Comparison of ENCODE assay signal across 8 cellular contexts in genomic region chr16:49528035-49528434, GRCh38.
DNase-seq lines count a peak whose midpoint lies in the region; ATAC-seq, FAIRE-seq and TF ChIP-seq lines count a peak whose summit lies in the region.

No MANE protein-coding gene starts in this region.

- H3K27me3 Mint-ChIP-seq in activated T-cell treated with anti-CD3 and anti-CD28 coated beads, Interleukin-2, amount 50 U/mL, for 72 hours (ENCODE audit: low read depth) = no peaks in the 10 kb centered on the region
- H3K27me3 Mint-ChIP-seq in immature natural killer cell (ENCODE audit: low read depth in 3 of 3) = peaks cover 2 to 9% (median 2%) of the 10 kb centered on the region in 3 donors
- H3K27me3 Mint-ChIP-seq in stimulated activated naive B cell treated with anti-CD40 and anti-IgM and Interleukin-4, amounts not matched to agents 10 μg/mL and 1 μg/mL and 100 μg/mL, for 72 hours = peaks cover 28 to 47% of the 10 kb centered on the region in 2 donors

- FAIRE-seq in small intestine (lab: Jason Lieb, UNC) = no peak

- peaks cover 8% of the 10 kb centered on the region; the same call in 1 of the 2 replicates for H3K36me3 ChIP-seq in HUES6 (ENCODE audit: control insufficient read depth, insufficient read depth, low read length)
- H3K36me3 ChIP-seq in small intestine (ENCODE audit: control insufficient read depth in 2 of 2, insufficient read depth in 2 of 2, low read length in 2 of 2) = no peaks in the 10 kb centered on the region

- H3K4me1 ChIP-seq in HUES6 (ENCODE audit: control insufficient read depth, insufficient read depth, low read length) = peaks cover 40% of the 10 kb centered on the region
- no peaks in the 10 kb centered on the region for H3K4me1 ChIP-seq in small intestine (ENCODE audit: control insufficient read depth in 2 of 2, insufficient read depth in 1 of 2, low read depth in 1 of 2, low read length in 1 of 2)

- peak; percentile 21 to 29 for DNase-seq in activated T-cell treated with anti-CD3 and anti-CD28 coated beads, Interleukin-2, amount 50 U/mL, for 72 hours
- DNase-seq in immature natural killer cell = no peak
- no peak for DNase-seq in stimulated activated naive B cell treated with anti-CD40 and anti-IgM and Interleukin-4, amounts not matched to agents 10 μg/mL and 1 μg/mL and 100 μg/mL, for 72 hours
- no peak for DNase-seq in GM20000 (ENCODE audit: low spot score)
- DNase-seq in small intestine = no peak
- DNase-seq in CD1c-positive myeloid dendritic cell (ENCODE audit: extremely low spot score) = no peak

- H3K4me1 Mint-ChIP-seq in activated T-cell treated with anti-CD3 and anti-CD28 coated beads, Interleukin-2, amount 50 U/mL, for 72 hours (ENCODE audit: low read depth) = peaks cover 20% of the 10 kb centered on the region
- H3K4me1 Mint-ChIP-seq in immature natural killer cell = peaks cover 8 to 14% of the 10 kb centered on the region in 2 donors
- H3K4me1 Mint-ChIP-seq in stimulated activated naive B cell treated with anti-CD40 and anti-IgM and Interleukin-4, amounts not matched to agents 10 μg/mL and 1 μg/mL and 100 μg/mL, for 72 hours = peaks cover 15 to 37% of the 10 kb centered on the region in 2 donors

- H3K9me3 Mint-ChIP-seq in activated T-cell treated with anti-CD3 and anti-CD28 coated beads, Interleukin-2, amount 50 U/mL, for 72 hours = no peaks in the 10 kb centered on the region
- H3K9me3 Mint-ChIP-seq in immature natural killer cell = no peaks in the 10 kb centered on the region
- no peaks in the 10 kb centered on the region for H3K9me3 Mint-ChIP-seq in stimulated activated naive B cell treated with anti-CD40 and anti-IgM and Interleukin-4, amounts not matched to agents 10 μg/mL and 1 μg/mL and 100 μg/mL, for 72 hours

- peak; percentile 71 to 77 for ATAC-seq in activated T-cell treated with anti-CD3 and anti-CD28 coated beads, Interleukin-2, amount 50 U/mL, for 72 hours (replicated peaks in 1 of 2)
- peak; percentile 67 to 69 for ATAC-seq in stimulated activated naive B cell treated with anti-CD40 and anti-IgM and Interleukin-4, amounts not matched to agents 10 μg/mL and 1 μg/mL and 100 μg/mL, for 72 hours (replicated peaks)
- ATAC-seq in GM21360 (IDR thresholded peaks at IDR 0.05; ENCODE audit: unreplicated experiment) = no peak

- peak overlapping the region; percentile 74 for H3K27ac Mint-ChIP-seq in activated T-cell treated with anti-CD3 and anti-CD28 coated beads, Interleukin-2, amount 50 U/mL, for 72 hours
- H3K27ac Mint-ChIP-seq in immature natural killer cell = peak overlapping the region in 1 of 6 donors; percentile 8
- peak overlapping the region; percentile 86 for H3K27ac Mint-ChIP-seq in stimulated activated naive B cell treated with anti-CD40 and anti-IgM and Interleukin-4, amounts not matched to agents 10 μg/mL and 1 μg/mL and 100 μg/mL, for 72 hours

- H3K9me3 ChIP-seq in HUES6 (ENCODE audit: control insufficient read depth, insufficient read depth, low read depth, low read length) (no peaks in the 10 kb centered on the region), small intestine (ENCODE audit: control insufficient read depth, low read depth) (no peaks in the 10 kb centered on the region)

- no peaks in the 10 kb centered on the region for H3K36me3 Mint-ChIP-seq in activated T-cell treated with anti-CD3 and anti-CD28 coated beads, Interleukin-2, amount 50 U/mL, for 72 hours (ENCODE audit: insufficient read depth in 2 of 2)
- no peaks in the 10 kb centered on the region for H3K36me3 Mint-ChIP-seq in immature natural killer cell
- H3K36me3 Mint-ChIP-seq in stimulated activated naive B cell treated with anti-CD40 and anti-IgM and Interleukin-4, amounts not matched to agents 10 μg/mL and 1 μg/mL and 100 μg/mL, for 72 hours = no peaks in the 10 kb centered on the region

- H3K27ac ChIP-seq in HUES6 (ENCODE audit: low read depth, low read length) = 0 out of 2 replicates have a peak overlapping the region, but pooled peaks have one; percentile 29
- no peak overlapping the region for H3K27ac ChIP-seq in small intestine (ENCODE audit: low read depth in 1 of 2, low read length in 1 of 2)

- H3K4me3 ChIP-seq in HUES6 (ENCODE audit: low read depth, low read length) (no peak overlapping the region), small intestine (ENCODE audit: low read depth in 1 of 2, low read length in 2 of 2) (no peak overlapping the region)

- WGBS in small intestine, 3 donors = 6 to 30% (median 26%) methylated on average over 16 of the region's 16 CpGs

- no peak for TF ChIP-seq CTCF in GM20000 (IDR thresholded peaks at IDR 0.05; ENCODE audit: extremely low read depth, missing control alignments)

- H3K27me3 ChIP-seq in HUES6 (ENCODE audit: control insufficient read depth, insufficient read depth, low read length) (no peaks in the 10 kb centered on the region), small intestine (ENCODE audit: control insufficient read depth in 2 of 2, insufficient read depth in 2 of 2, low read length in 2 of 2) (no peaks in the 10 kb centered on the region)

- H3K9ac ChIP-seq in HUES6 (ENCODE audit: low read length) = no peak overlapping the region

- peak overlapping the region; percentile 85 to 86 for H3K4me3 Mint-ChIP-seq in activated T-cell treated with anti-CD3 and anti-CD28 coated beads, Interleukin-2, amount 50 U/mL, for 72 hours
- H3K4me3 Mint-ChIP-seq in immature natural killer cell = peak overlapping the region; percentile 57 to 83 (median 80)
- peak overlapping the region; percentile 86 for H3K4me3 Mint-ChIP-seq in stimulated activated naive B cell treated with anti-CD40 and anti-IgM and Interleukin-4, amounts not matched to agents 10 μg/mL and 1 μg/mL and 100 μg/mL, for 72 hours

Comparison
In these comparisons a context has a peak if more than half of its experiments do, and no peak if none do; other contexts are left out.
1. DNase-seq: peak in activated T-cell treated with anti-CD3 and anti-CD28 coated beads, Interleukin-2, amount 50 U/mL, for 72 hours (2 of 2); none in immature natural killer cell (0 of 3), stimulated activated naive B cell treated with anti-CD40 and anti-IgM and Interleukin-4, amounts not matched to agents 10 μg/mL and 1 μg/mL and 100 μg/mL, for 72 hours (single experiment), GM20000 (single experiment), small intestine (single experiment) and CD1c-positive myeloid dendritic cell (single experiment).
2. Peak in every context shown above with its lines, with median percentiles within 50 percentile points of each other: H3K4me3 Mint-ChIP-seq.